Comparison of ENCODE assay signal across 16 cellular contexts in genomic region chr7:158062661-158063060, GRCh38.
DNase-seq lines count a peak whose midpoint lies in the region; ATAC-seq and TF ChIP-seq lines count a peak whose summit lies in the region.
"Had no signal": no experiment of that assay in that cellular context is flagged by ENCODE, and none has a peak within 500 bp of the region (broad histone marks: within the 10 kb centered on the region; RNA-seq: fewer than 3 reads in every experiment).

No MANE protein-coding gene starts in this region.

- ATAC-seq in RWPE2 (ENCODE audit: low read depth): no peak
- ATAC-seq: GM23338, HCT116 had no signal

- no peaks in the 10 kb centered on the region for H3K4me1 Mint-ChIP-seq in chondrocyte (ENCODE audit: low read depth)
- H3K4me1 Mint-ChIP-seq: CD4-positive, alpha-beta memory T cell; GM23338 had no signal

- H3K27me3 ChIP-seq in RWPE2 (ENCODE audit: insufficient read depth, poor library complexity, severe bottlenecking): no peaks in the 10 kb centered on the region

- H3K27ac ChIP-seq in RWPE2 (ENCODE audit: poor library complexity, severe bottlenecking): no peak overlapping the region

- no peak overlapping the region for H3K4me3 Mint-ChIP-seq in chondrocyte (ENCODE audit: unreplicated experiment)
- H3K4me3 Mint-ChIP-seq: CD4-positive, alpha-beta memory T cell; GM23338; H9 had no signal

- DNase-seq in RWPE2 (ENCODE audit: low spot score) (peak; percentile 23), chondrocyte (ENCODE audit: low spot score) (peak; percentile 68), posterior vena cava (ENCODE audit: low spot score) (peak; percentile 68), ecto neural progenitor cell (ENCODE audit: low spot score) (no peak), UCSD-AML1 (lab: John Stamatoyannopoulos, UW; ENCODE audit: unreplicated experiment) (no peak), RKO (ENCODE audit: low spot score) (no peak)
- DNase-seq: C1 segment of cervical spinal cord; Calu3; CD4-positive, alpha-beta memory T cell; COR-L47; DMS53; DMS79 treated with DMSO at 0.1 percent for 48 hours; GF-D8; H9 had no signal

- no peaks in the 10 kb centered on the region for H3K36me3 ChIP-seq in RWPE2 (ENCODE audit: low read depth)

- intact Hi-C loops in posterior vena cava (cut with DNase I): no loop called here

- TF ChIP-seq CTCF in RWPE2 (IDR thresholded peaks at IDR 0.05; ENCODE audit: poor library complexity, severe bottlenecking): no peak
- no peak for TF ChIP-seq CTCF in chondrocyte (IDR thresholded peaks at IDR 0.05)

- no peak overlapping the region for H3K27ac Mint-ChIP-seq in chondrocyte (ENCODE audit: unreplicated experiment)
- H3K27ac Mint-ChIP-seq: CD4-positive, alpha-beta memory T cell; GM23338; H9 had no signal

- H3K27me3 Mint-ChIP-seq in chondrocyte (ENCODE audit: low read depth): no peaks in the 10 kb centered on the region

- peaks cover 24% of the 10 kb centered on the region for H3K9me3 Mint-ChIP-seq in chondrocyte (ENCODE audit: low read depth)

- no peaks in the 10 kb centered on the region for H3K36me3 Mint-ChIP-seq in chondrocyte (ENCODE audit: low read depth)
- H3K36me3 Mint-ChIP-seq: CD4-positive, alpha-beta memory T cell had no signal

- H3K4me1 ChIP-seq in RWPE2 (ENCODE audit: insufficient read depth, poor library complexity, severe bottlenecking): no peaks in the 10 kb centered on the region

- H3K9me3 ChIP-seq in RWPE2 (ENCODE audit: severe bottlenecking): peaks cover 2% of the 10 kb centered on the region

- H3K4me3 ChIP-seq in RWPE2 (ENCODE audit: severe bottlenecking): no peak overlapping the region
- H3K4me3 ChIP-seq: GM23338 had no signal

Comparison
In these comparisons a context has a peak if more than half of its experiments do, and no peak if none do; other contexts are left out.
1. DNase-seq: peak in RWPE2 (single experiment), chondrocyte (single experiment) and posterior vena cava (single experiment); none in ecto neural progenitor cell (single experiment), UCSD-AML1 (single experiment) and RKO (single experiment).